29 cellular contexts compared by ENCODE assay signal in the genomic region with DNA sequence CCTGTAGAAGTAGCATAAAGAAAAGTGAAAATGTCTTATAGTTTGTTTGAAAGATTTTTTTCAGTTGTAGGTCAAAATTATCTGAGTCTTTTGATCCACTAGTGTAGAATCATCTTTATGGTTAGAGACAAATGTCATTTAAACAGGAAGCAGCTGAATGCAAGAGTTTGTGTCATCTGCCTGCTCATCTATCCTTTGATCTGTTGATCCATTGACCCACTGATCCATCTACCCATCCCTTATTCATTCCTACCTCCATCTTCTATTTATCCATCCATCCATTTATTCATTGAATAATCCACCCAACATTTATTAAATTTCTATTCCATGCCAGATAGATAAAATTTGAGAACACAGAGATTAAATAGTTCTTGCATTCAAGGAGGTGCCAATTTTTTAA.
"Had no signal": no experiment of that assay in that cellular context is flagged by ENCODE, and none has a peak within 500 bp of the region (broad histone marks: within the 10 kb centered on the region; RNA-seq: fewer than 3 reads in every experiment).

No MANE protein-coding gene starts in this region.

- H3K27ac Mint-ChIP-seq: dendritic cell treated with granulocyte-macrophage colony-stimulating factor and Interleukin-4, amounts not matched to agents 40 ng/mL and 50 ng/mL, for 4 days; effector memory CD8-positive, alpha-beta T cell; endodermal cell had no signal

- H3K4me1 ChIP-seq: colonic mucosa, esophagus muscularis mucosa, esophagus squamous epithelium, gastrocnemius medialis, gastroesophageal sphincter had no signal

- H3K9me3 ChIP-seq: colonic mucosa, esophagus squamous epithelium, gastrocnemius medialis, gastroesophageal sphincter had no signal

- H3K27me3 ChIP-seq: colonic mucosa, dorsolateral prefrontal cortex, esophagus muscularis mucosa, esophagus squamous epithelium, gastrocnemius medialis, gastroesophageal sphincter had no signal

- DNase-seq: colonic mucosa; cortex of kidney; dermis blood vessel endothelial cell; dorsolateral prefrontal cortex; effector CD4-positive, alpha-beta T cell; effector CD8-positive, alpha-beta T cell; effector memory CD4-positive, alpha-beta T cell; effector memory CD8-positive, alpha-beta T cell; endodermal cell; erythroblast; esophagus squamous epithelium; foreskin fibroblast; foreskin keratinocyte; foreskin melanocyte; gastrocnemius medialis; glutamatergic neuron; head of caudate nucleus; heart left ventricle; heart right ventricle had no signal

- H3K9me3 Mint-ChIP-seq: effector memory CD8-positive, alpha-beta T cell had no signal

- H3K36me3 ChIP-seq: colonic mucosa, esophagus muscularis mucosa, esophagus squamous epithelium, gastrocnemius medialis, gastroesophageal sphincter, heart left ventricle, heart right ventricle had no signal

- FAIRE-seq: colon, endometrium, endothelial cell of umbilical vein, frontal cortex had no signal

- H3K4me3 ChIP-seq: colonic mucosa, coronary artery, dorsolateral prefrontal cortex, esophagus muscularis mucosa, esophagus squamous epithelium, gastrocnemius medialis, gastroesophageal sphincter, heart left ventricle, heart right ventricle had no signal

- H3K27ac ChIP-seq: colonic mucosa, coronary artery, dorsolateral prefrontal cortex, epithelial cell of prostate, esophagus muscularis mucosa, esophagus squamous epithelium, foreskin keratinocyte, gastrocnemius medialis, gastroesophageal sphincter, heart left ventricle, heart right ventricle had no signal

- H3K4me3 Mint-ChIP-seq: dendritic cell treated with granulocyte-macrophage colony-stimulating factor and Interleukin-4, amounts not matched to agents 40 ng/mL and 50 ng/mL, for 4 days; effector memory CD8-positive, alpha-beta T cell; endodermal cell had no signal

- H3K4me1 Mint-ChIP-seq: endodermal cell had no signal

- ATAC-seq: effector memory CD8-positive, alpha-beta T cell; esophagus mucosa; foreskin keratinocyte; gastrocnemius medialis; gastroesophageal sphincter; heart left ventricle; heart right ventricle had no signal
